Comparison of ENCODE assay signal across 8 cellular contexts in the genomic region with DNA sequence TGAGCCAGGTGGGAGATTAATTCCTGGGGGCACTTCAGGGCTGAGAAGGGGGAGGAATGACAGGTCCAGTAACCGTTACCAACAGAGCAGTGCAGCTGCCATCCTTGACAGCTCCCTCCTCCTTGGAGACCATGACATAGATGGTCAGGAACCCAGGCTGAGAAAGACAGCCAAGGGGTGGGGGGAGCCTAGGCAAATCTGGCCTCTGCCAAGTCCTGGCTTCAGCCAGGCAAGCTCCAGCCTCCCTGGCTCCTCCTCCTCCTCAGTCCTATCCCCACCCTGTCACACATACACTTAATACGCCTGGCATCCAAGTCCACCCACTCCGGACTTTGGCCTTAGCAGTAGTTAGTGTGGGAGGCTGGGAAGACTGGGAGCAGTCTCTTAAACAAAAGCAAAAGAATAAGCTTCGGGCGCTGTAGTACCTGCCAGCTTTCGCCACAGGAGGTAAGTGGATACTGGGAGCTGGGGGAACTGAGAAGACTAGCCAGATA. TPM values are rescaled to one million over a fixed set of nuclear protein-coding genes. Genes with fewer than 3 reads are reported as not detected.
DNase-seq lines count a peak whose midpoint lies in the region; ATAC-seq, FAIRE-seq and TF ChIP-seq lines count a peak whose summit lies in the region.

A gene with protein sequence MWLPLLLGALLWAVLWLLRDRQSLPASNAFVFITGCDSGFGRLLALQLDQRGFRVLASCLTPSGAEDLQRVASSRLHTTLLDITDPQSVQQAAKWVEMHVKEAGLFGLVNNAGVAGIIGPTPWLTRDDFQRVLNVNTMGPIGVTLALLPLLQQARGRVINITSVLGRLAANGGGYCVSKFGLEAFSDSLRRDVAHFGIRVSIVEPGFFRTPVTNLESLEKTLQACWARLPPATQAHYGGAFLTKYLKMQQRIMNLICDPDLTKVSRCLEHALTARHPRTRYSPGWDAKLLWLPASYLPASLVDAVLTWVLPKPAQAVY (plus strand): TSS at position 323 of the 494 bp plus-strand sequence. CDS start 792 bp downstream, outside the sequence.

- H3K4me3 ChIP-seq in right atrium auricular region (peak within 1 kb of the TSS in 1 of 2 donors; percentile 15), gastrocnemius medialis (peak within 1 kb of the TSS in 1 of 4 donors; percentile 28)

- POLR2A ChIA-PET in WTC11 (lab: Charles Lee) = interaction anchor here (1.4 kb wide), 1 partner anchor 9 kb away, joined by 6 read pairs; the partner anchor contains the start of gene CD63

- peaks cover 6% of the 10 kb centered on the region; the same call in 1 of the 2 replicates for H3K36me3 Mint-ChIP-seq in WTC11

- TF ChIP-seq CTCF in WTC11 (IDR thresholded peaks at IDR 0.05) (no peak), right atrium auricular region (IDR thresholded peaks at IDR 0.05) (no peak), gastrocnemius medialis (IDR thresholded peaks at IDR 0.05 in 4 of 5, conservative IDR thresholded peaks at IDR 0.05 in 1 of 5) (no peak)

- H3K4me3 Mint-ChIP-seq in WTC11 = no peak within 1 kb of the TSS

- peak in 1 of 2 donors; percentile 40 for TF ChIP-seq POLR2A in gastrocnemius medialis (IDR thresholded peaks at IDR 0.05)

- ATAC-seq in WTC11 (no peak), gastrocnemius medialis (peak; percentile 31 to 48), GM21576 (IDR thresholded peaks at IDR 0.05; ENCODE audit: unreplicated experiment) (no peak), HG02852 (IDR thresholded peaks at IDR 0.05; ENCODE audit: unreplicated experiment) (no peak), GM21825 (IDR thresholded peaks at IDR 0.05; ENCODE audit: unreplicated experiment) (no peak)

- FAIRE-seq in HTR-8/SVneo (lab: Jason Lieb, UNC) = no peak

- no peaks in the 10 kb centered on the region for H3K9me3 Mint-ChIP-seq in WTC11

- 0 out of 2 replicates have a peak, but pooled peaks cover 3% of the 10 kb centered on the region for H3K27me3 Mint-ChIP-seq in WTC11 (ENCODE audit: low read depth)

- H3K4me1 Mint-ChIP-seq in WTC11 = peaks cover 39% of the 10 kb centered on the region

- H3K27me3 ChIP-seq in right atrium auricular region (no peaks in the 10 kb centered on the region), gastrocnemius medialis (no peaks in the 10 kb centered on the region)

- H3K27ac Mint-ChIP-seq in WTC11 = peak within 1 kb of the TSS; percentile 36; the same call in 1 of the 2 replicates

- peaks cover 0 to 88% of the 10 kb centered on the region in 2 donors for H3K4me1 ChIP-seq in right atrium auricular region
- peaks cover 61 to 79% of the 10 kb centered on the region in 2 donors for H3K4me1 ChIP-seq in gastrocnemius medialis

- peaks cover 11% of the 10 kb centered on the region for H3K36me3 ChIP-seq in right atrium auricular region
- peaks cover 0 to 10% of the 10 kb centered on the region in 2 donors for H3K36me3 ChIP-seq in gastrocnemius medialis

- H3K27ac ChIP-seq in right atrium auricular region (peak within 1 kb of the TSS; percentile 93 to 95), gastrocnemius medialis (peak within 1 kb of the TSS; percentile 95 to 100 (median 99))

- intact Hi-C loops in gastrocnemius medialis (cut with DNase I; ENCODE audit: low total_unique reads) = loop anchor here (2.0 to 10.0 kb wide), 7 partner anchors 15 to 1725 kb away; partner anchors contain the start of genes BAZ2A, NAB2 and NACA

- DNase-seq in ELR (ENCODE audit: low read depth) = peak; percentile 49
- no peak for DNase-seq in WTC11 (ENCODE audit: low spot score)
- DNase-seq in right atrium auricular region (ENCODE audit: low spot score) = peak; percentile 90
- DNase-seq in gastrocnemius medialis = peak; percentile 76 to 88
- no peak for DNase-seq in HTR-8/SVneo (ENCODE audit: insufficient read length, low spot score)

- H3K9me3 ChIP-seq in right atrium auricular region (no peaks in the 10 kb centered on the region), gastrocnemius medialis (no peaks in the 10 kb centered on the region)

- in situ Hi-C loops in gastrocnemius medialis (cut with MboI; ENCODE audit: low sequenced_read_pairs in 4 of 4) = loop anchor here in 2 of 4 donors (5.0 to 25.0 kb wide), 3 partner anchors 38 to 1733 kb away; partner anchors contain the start of gene HOXC10 (in 1 of the 2)

- CTCF ChIA-PET in WTC11 (lab: Charles Lee) = interaction anchor here (0.9 to 10.8 kb wide), 12 partner anchors 10 to 220 kb away, joined by 3 to 160 read pairs (median 6); partner anchors contain the start of genes CD63, DGKA and ITGA7

TF ChIP-seq in WTC11, 78 proteins besides CTCF, POLR2A, EP300 and RAD21:
- no peak for TF ChIP-seq GRHL2 (CRISPR knock-in tag; IDR thresholded peaks at IDR 0.05; ENCODE audit: insufficient replicate concordance, severe bottlenecking)
- TF ChIP-seq, protein P1, sequence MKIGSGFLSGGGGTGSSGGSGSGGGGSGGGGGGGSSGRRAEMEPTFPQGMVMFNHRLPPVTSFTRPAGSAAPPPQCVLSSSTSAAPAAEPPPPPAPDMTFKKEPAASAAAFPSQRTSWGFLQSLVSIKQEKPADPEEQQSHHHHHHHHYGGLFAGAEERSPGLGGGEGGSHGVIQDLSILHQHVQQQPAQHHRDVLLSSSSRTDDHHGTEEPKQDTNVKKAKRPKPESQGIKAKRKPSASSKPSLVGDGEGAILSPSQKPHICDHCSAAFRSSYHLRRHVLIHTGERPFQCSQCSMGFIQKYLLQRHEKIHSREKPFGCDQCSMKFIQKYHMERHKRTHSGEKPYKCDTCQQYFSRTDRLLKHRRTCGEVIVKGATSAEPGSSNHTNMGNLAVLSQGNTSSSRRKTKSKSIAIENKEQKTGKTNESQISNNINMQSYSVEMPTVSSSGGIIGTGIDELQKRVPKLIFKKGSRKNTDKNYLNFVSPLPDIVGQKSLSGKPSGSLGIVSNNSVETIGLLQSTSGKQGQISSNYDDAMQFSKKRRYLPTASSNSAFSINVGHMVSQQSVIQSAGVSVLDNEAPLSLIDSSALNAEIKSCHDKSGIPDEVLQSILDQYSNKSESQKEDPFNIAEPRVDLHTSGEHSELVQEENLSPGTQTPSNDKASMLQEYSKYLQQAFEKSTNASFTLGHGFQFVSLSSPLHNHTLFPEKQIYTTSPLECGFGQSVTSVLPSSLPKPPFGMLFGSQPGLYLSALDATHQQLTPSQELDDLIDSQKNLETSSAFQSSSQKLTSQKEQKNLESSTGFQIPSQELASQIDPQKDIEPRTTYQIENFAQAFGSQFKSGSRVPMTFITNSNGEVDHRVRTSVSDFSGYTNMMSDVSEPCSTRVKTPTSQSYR (CRISPR knock-in tag; IDR thresholded peaks at IDR 0.05) = no peak
- TF ChIP-seq, protein P2, sequence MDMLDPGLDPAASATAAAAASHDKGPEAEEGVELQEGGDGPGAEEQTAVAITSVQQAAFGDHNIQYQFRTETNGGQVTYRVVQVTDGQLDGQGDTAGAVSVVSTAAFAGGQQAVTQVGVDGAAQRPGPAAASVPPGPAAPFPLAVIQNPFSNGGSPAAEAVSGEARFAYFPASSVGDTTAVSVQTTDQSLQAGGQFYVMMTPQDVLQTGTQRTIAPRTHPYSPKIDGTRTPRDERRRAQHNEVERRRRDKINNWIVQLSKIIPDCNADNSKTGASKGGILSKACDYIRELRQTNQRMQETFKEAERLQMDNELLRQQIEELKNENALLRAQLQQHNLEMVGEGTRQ (CRISPR knock-in tag; IDR thresholded peaks at IDR 0.05) = no peak

RNA-seq across cellular contexts. Expression of the gene that starts here (rescaled TPM):
- total RNA-seq in WTC11 (2021) = 3.0 to 5.8 TPM (median 3.5 TPM) in 3 replicates
- 10 to 100 TPM; 13.0 to 22.4 TPM for total RNA-seq in right atrium auricular region
- 10 to 100 TPM in 1 of 4 donors, 1 to 10 TPM in 3; 3.8 to 10.3 (median 7.5) TPM for total RNA-seq in gastrocnemius medialis

Comparison
In these comparisons a context has a peak if more than half of its experiments do, and no peak if none do; other contexts are left out.
1. DNase-seq: peak in ELR (single experiment), right atrium auricular region (single experiment) and gastrocnemius medialis (2 of 2); none in WTC11 (single experiment) and HTR-8/SVneo (single experiment).
2. ATAC-seq: peak in gastrocnemius medialis (2 of 2); none in WTC11 (single experiment), GM21576 (single experiment), HG02852 (single experiment) and GM21825 (single experiment).